In the genomic region with DNA sequence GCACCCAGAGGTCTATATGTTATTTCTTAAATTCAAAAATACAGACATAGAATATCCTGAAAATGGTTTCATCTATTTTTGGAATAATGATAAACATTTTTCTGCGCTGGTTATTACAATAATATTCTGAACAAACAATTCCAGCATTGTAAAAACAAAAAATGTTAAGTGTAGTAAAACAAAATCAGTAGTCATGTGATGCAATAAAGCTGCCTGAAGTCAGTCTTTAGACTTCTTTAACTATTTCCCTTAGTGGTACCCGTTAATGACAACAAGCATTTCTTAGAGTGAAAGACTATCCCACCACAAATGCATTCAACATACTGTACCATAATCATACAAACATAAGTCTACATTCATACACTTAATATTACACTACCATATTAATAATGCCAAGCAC, we compare ENCODE assay signal across 14 cellular contexts. TPM values are rescaled to one million over a fixed set of nuclear protein-coding genes. Genes with fewer than 3 reads are reported as not detected.
A peak's percentile ranks its signal among the peaks of the same experiment; 100 is the strongest.
DNase-seq lines count a peak whose midpoint lies in the region; ATAC-seq, FAIRE-seq and TF ChIP-seq lines count a peak whose summit lies in the region.
"Had no signal": no experiment of that assay in that cellular context is flagged by ENCODE, and none has a peak within 500 bp of the region (broad histone marks: within the 10 kb centered on the region; RNA-seq: fewer than 3 reads in every experiment).

No MANE protein-coding gene starts in this region.

- H3K18ac ChIP-seq in mesenchymal stem cell (ENCODE audit: low read depth in 1 of 2, low read length in 2 of 2), result no peak overlapping the region

- no peak overlapping the region for H4K91ac ChIP-seq in mesenchymal stem cell (ENCODE audit: low read length)

- no peak overlapping the region for H3K4ac ChIP-seq in mesenchymal stem cell (ENCODE audit: low read depth in 1 of 2, low read length in 2 of 2)

- ATAC-seq in activated naive CD8-positive, alpha-beta T cell treated with anti-CD3 and anti-CD28 coated beads, Interleukin-2, amount 50 U/mL, for 24 hours, result no peak
- ATAC-seq in K562 (no peak), upper lobe of right lung (no peak)
- ATAC-seq in activated CD8-positive, alpha-beta T cell treated with anti-CD3 and anti-CD28 coated beads, Interleukin-2, amount 10 ng/mL, durations not matched to agents 7 days and 5 days, result no peak
- ATAC-seq: activated CD8-positive, alpha-beta T cell treated with anti-CD3 and anti-CD28 coated beads for 36 hours; GM23338 had no signal

- no peak overlapping the region for H2BK15ac ChIP-seq in mesenchymal stem cell (ENCODE audit: low read depth, poor library complexity, severe bottlenecking)

- POLR2A ChIA-PET in K562 (lab: Yijun Ruan, JAX), result no interaction called here
- POLR2A ChIA-PET in activated CD8-positive, alpha-beta T cell treated with anti-CD3 and anti-CD28 coated beads, Interleukin-2, amount 10 ng/mL, durations not matched to agents 7 days and 5 days (lab: Charles Lee), result no interaction called here

- peaks cover 25% of the 10 kb centered on the region for H3K4me1 Mint-ChIP-seq in activated naive CD8-positive, alpha-beta T cell treated with anti-CD3 and anti-CD28 coated beads, Interleukin-2, amount 50 U/mL, for 24 hours
- H3K4me1 Mint-ChIP-seq in activated naive CD8-positive, alpha-beta T cell treated with anti-CD3 and anti-CD28 coated beads for 36 hours, result peaks cover 11% of the 10 kb centered on the region
- peaks cover 22% of the 10 kb centered on the region for H3K4me1 Mint-ChIP-seq in activated CD8-positive, alpha-beta T cell treated with anti-CD3 and anti-CD28 coated beads, Interleukin-2, amount 10 ng/mL, durations not matched to agents 7 days and 5 days (ENCODE audit: low read depth)

- H3K27me3 ChIP-seq in K562 (ENCODE audit: control insufficient read depth in 2 of 2, insufficient read depth in 2 of 2, low read length in 2 of 2) (0 out of 5 replicates have a peak, but pooled peaks cover 0 to 4% of the 10 kb centered on the region in 2 experiments), mesenchymal stem cell (ENCODE audit: control insufficient read depth in 1 of 2, insufficient read depth in 1 of 2, low read length in 2 of 2) (no peaks in the 10 kb centered on the region), upper lobe of right lung (no peaks in the 10 kb centered on the region)

- peaks cover 7% of the 10 kb centered on the region for H3K36me3 Mint-ChIP-seq in activated naive CD8-positive, alpha-beta T cell treated with anti-CD3 and anti-CD28 coated beads, Interleukin-2, amount 50 U/mL, for 24 hours (ENCODE audit: low read depth)
- peaks cover 3% of the 10 kb centered on the region for H3K36me3 Mint-ChIP-seq in activated naive CD8-positive, alpha-beta T cell treated with anti-CD3 and anti-CD28 coated beads for 36 hours
- peaks cover 9% of the 10 kb centered on the region for H3K36me3 Mint-ChIP-seq in activated CD8-positive, alpha-beta T cell treated with anti-CD3 and anti-CD28 coated beads, Interleukin-2, amount 10 ng/mL, durations not matched to agents 7 days and 5 days (ENCODE audit: low read depth)

- CTCF ChIA-PET in K562 (lab: Yijun Ruan, JAX; ENCODE audit: low intra/inter-chr PET ratio), result no interaction called here
- CTCF ChIA-PET in activated CD8-positive, alpha-beta T cell treated with anti-CD3 and anti-CD28 coated beads, Interleukin-2, amount 10 ng/mL, durations not matched to agents 7 days and 5 days (lab: Charles Lee), result no interaction called here

- TF ChIP-seq RAD21 in K562 (CRISPR knock-in tag; conservative IDR thresholded peaks at IDR 0.05 in 1 of 2, IDR thresholded peaks at IDR 0.05 in 1 of 2), result no peak

- H3K36me3 ChIP-seq in K562 (ENCODE audit: control insufficient read depth, insufficient read depth, low read length) (no peaks in the 10 kb centered on the region), mesenchymal stem cell (ENCODE audit: control insufficient read depth in 1 of 2, insufficient read depth in 2 of 2, low read depth in 1 of 2, low read length in 2 of 2) (no peaks in the 10 kb centered on the region), upper lobe of right lung (no peaks in the 10 kb centered on the region)
- H3K36me3 ChIP-seq: tibial artery had no signal

- H3K4me2 ChIP-seq in K562 (ENCODE audit: insufficient read depth, low read length) (no peak overlapping the region), mesenchymal stem cell (ENCODE audit: low read length, poor library complexity, severe bottlenecking) (no peak overlapping the region)

- FAIRE-seq in K562 (lab: Jason Lieb, UNC), result no peak

- BruUV-seq in K562 (replicated peaks; lab: Mats Ljungman, UMichigan), result no TSS peak

- 64% methylated on average over 2 of the region's 2 CpGs for WGBS in K562 (ENCODE audit: insufficient coverage, low coverage, missing lambda C conversion rate)
- WGBS in mesenchymal stem cell, result 94% methylated on average over 1 of the region's 2 CpGs

- H3K9me3 ChIP-seq in K562 (replicated peaks; ENCODE audit: control insufficient read depth, insufficient read depth, low read depth, low read length) (no peaks in the 10 kb centered on the region), mesenchymal stem cell (ENCODE audit: control insufficient read depth, low read length) (no peaks in the 10 kb centered on the region), upper lobe of right lung (no peaks in the 10 kb centered on the region)
- H3K9me3 ChIP-seq: tibial artery had no signal

- H2AFZ ChIP-seq in K562 (ENCODE audit: low read depth, low read length) (no peak overlapping the region), mesenchymal stem cell (ENCODE audit: low read depth, low read length) (no peak overlapping the region)
- H2AFZ ChIP-seq: GM23338 had no signal

- H4K8ac ChIP-seq in mesenchymal stem cell (ENCODE audit: low read length), result no peak overlapping the region

- no peak overlapping the region for H3K23ac ChIP-seq in mesenchymal stem cell (ENCODE audit: low read length in 2 of 2)

- H3K79me2 ChIP-seq in K562 (ENCODE audit: control insufficient read depth, insufficient read depth, low read length), result no peaks in the 10 kb centered on the region

- H3K9me1 ChIP-seq in K562 (ENCODE audit: control insufficient read depth, insufficient read depth, low read length), result no peaks in the 10 kb centered on the region

- H3K4me1 ChIP-seq in K562 (replicated peaks in 1 of 2; ENCODE audit: control insufficient read depth in 2 of 2, insufficient read depth in 2 of 2, low read length in 2 of 2) (peaks cover 8 to 10% of the 10 kb centered on the region in 2 experiments), mesenchymal stem cell (ENCODE audit: control insufficient read depth, insufficient read depth, low read depth, low read length) (peaks cover 5% of the 10 kb centered on the region), upper lobe of right lung (peaks cover 19% of the 10 kb centered on the region)

- H3K4me3 ChIP-seq in K562 (no peak overlapping the region), mesenchymal stem cell (ENCODE audit: insufficient read depth in 1 of 2, low read depth in 1 of 2, low read length in 2 of 2) (peak overlapping the region in 1 of 2 experiments; percentile 95), upper lobe of right lung (peak overlapping the region; percentile 84)

- intact Hi-C loops in K562 (cut with micrococcal nuclease) (loop anchor here (5.0 kb wide), 1 partner anchor 299 kb away; no protein-coding TSS in a partner anchor), upper lobe of right lung (cut with DNase I) (no loop called here)

- H3K79me1 ChIP-seq in mesenchymal stem cell (replicated peaks; ENCODE audit: low read length, poor library complexity, severe bottlenecking), result peaks cover 3% of the 10 kb centered on the region

- no peak overlapping the region for H3K27ac Mint-ChIP-seq in activated naive CD8-positive, alpha-beta T cell treated with anti-CD3 and anti-CD28 coated beads, Interleukin-2, amount 50 U/mL, for 24 hours
- H3K27ac Mint-ChIP-seq in activated naive CD8-positive, alpha-beta T cell treated with anti-CD3 and anti-CD28 coated beads for 36 hours, result no peak overlapping the region
- no peak overlapping the region for H3K27ac Mint-ChIP-seq in activated CD8-positive, alpha-beta T cell treated with anti-CD3 and anti-CD28 coated beads, Interleukin-2, amount 10 ng/mL, durations not matched to agents 7 days and 5 days
- H3K27ac Mint-ChIP-seq: activated CD8-positive, alpha-beta T cell treated with anti-CD3 and anti-CD28 coated beads for 36 hours; activated naive CD4-positive, alpha-beta T cell treated with anti-CD3 and anti-CD28 coated beads for 36 hours; GM23338 had no signal

- H2AK5ac ChIP-seq in mesenchymal stem cell (ENCODE audit: low read length, severe bottlenecking), result no peak overlapping the region

- no peak overlapping the region for H3K9ac ChIP-seq in K562 (ENCODE audit: insufficient read depth in 1 of 2, low read depth in 2 of 2, low read length in 2 of 2)
- peak overlapping the region; percentile 94 for H3K9ac ChIP-seq in mesenchymal stem cell (ENCODE audit: low read length)

- H3K27ac ChIP-seq in K562 (ENCODE audit: extremely low read depth, low read depth, low read length) (no peak overlapping the region), mesenchymal stem cell (ENCODE audit: low read length, poor library complexity, severe bottlenecking) (no peak overlapping the region), upper lobe of right lung (peak overlapping the region; percentile 97)

- no peak overlapping the region for H3K14ac ChIP-seq in mesenchymal stem cell (ENCODE audit: low read length in 2 of 2)

- no peak for TF ChIP-seq EP300 in K562 (IDR thresholded peaks at IDR 0.05; ENCODE audit: low read length)

- peaks cover 3% of the 10 kb centered on the region for H3K9me3 Mint-ChIP-seq in activated naive CD8-positive, alpha-beta T cell treated with anti-CD3 and anti-CD28 coated beads, Interleukin-2, amount 50 U/mL, for 24 hours
- peaks cover 2% of the 10 kb centered on the region for H3K9me3 Mint-ChIP-seq in activated naive CD8-positive, alpha-beta T cell treated with anti-CD3 and anti-CD28 coated beads for 36 hours
- H3K9me3 Mint-ChIP-seq in activated CD8-positive, alpha-beta T cell treated with anti-CD3 and anti-CD28 coated beads, Interleukin-2, amount 10 ng/mL, durations not matched to agents 7 days and 5 days (ENCODE audit: insufficient read depth), result peaks cover 6% of the 10 kb centered on the region
- H3K9me3 Mint-ChIP-seq: activated naive CD4-positive, alpha-beta T cell treated with anti-CD3 and anti-CD28 coated beads for 36 hours; GM23338 had no signal

- no peak overlapping the region for H2BK120ac ChIP-seq in mesenchymal stem cell (ENCODE audit: low read depth, low read length)

- H4K20me1 ChIP-seq in K562 (replicated peaks; ENCODE audit: control insufficient read depth, insufficient read depth, low read length), result peaks cover 4% of the 10 kb centered on the region

- H2BK12ac ChIP-seq in mesenchymal stem cell (ENCODE audit: low read length in 2 of 2), result no peak overlapping the region

- peak overlapping the region; percentile 92 for H3K4me3 Mint-ChIP-seq in activated naive CD8-positive, alpha-beta T cell treated with anti-CD3 and anti-CD28 coated beads, Interleukin-2, amount 50 U/mL, for 24 hours
- no peak overlapping the region for H3K4me3 Mint-ChIP-seq in activated naive CD8-positive, alpha-beta T cell treated with anti-CD3 and anti-CD28 coated beads for 36 hours
- no peak overlapping the region for H3K4me3 Mint-ChIP-seq in activated CD8-positive, alpha-beta T cell treated with anti-CD3 and anti-CD28 coated beads, Interleukin-2, amount 10 ng/mL, durations not matched to agents 7 days and 5 days

- in situ Hi-C loops in K562 (cut with MboI), result no loop called here

- TF ChIP-seq POLR2A in K562 (conservative IDR thresholded peaks at IDR 0.05), result no peak

- no peak for TF ChIP-seq CTCF in K562 (IDR thresholded peaks at IDR 0.05 in 2 of 3, conservative IDR thresholded peaks at IDR 0.05 in 1 of 3; ENCODE audit: insufficient read depth in 2 of 3, low read depth in 1 of 3, low read length in 3 of 3)
- no peak for TF ChIP-seq CTCF in upper lobe of right lung (IDR thresholded peaks at IDR 0.05)

- H3K27me3 Mint-ChIP-seq in activated naive CD8-positive, alpha-beta T cell treated with anti-CD3 and anti-CD28 coated beads, Interleukin-2, amount 50 U/mL, for 24 hours, result peaks cover 53% of the 10 kb centered on the region
- H3K27me3 Mint-ChIP-seq in activated naive CD8-positive, alpha-beta T cell treated with anti-CD3 and anti-CD28 coated beads for 36 hours, result peaks cover 64% of the 10 kb centered on the region
- H3K27me3 Mint-ChIP-seq in activated CD8-positive, alpha-beta T cell treated with anti-CD3 and anti-CD28 coated beads, Interleukin-2, amount 10 ng/mL, durations not matched to agents 7 days and 5 days (ENCODE audit: low read depth), result peaks cover 47% of the 10 kb centered on the region

- no peak for DNase-seq in activated naive CD8-positive, alpha-beta T cell treated with anti-CD3 and anti-CD28 coated beads, Interleukin-2, amount 50 U/mL, for 24 hours
- no peak for DNase-seq in activated naive CD8-positive, alpha-beta T cell treated with anti-CD3 and anti-CD28 coated beads for 36 hours
- DNase-seq in K562 (ENCODE audit: extremely low read depth in 1 of 4, low spot score in 3 of 4) (no peak), mesenchymal stem cell (no peak), upper lobe of right lung (no peak), amniotic stem cell (lab: John Stamatoyannopoulos, UW) (no peak), AG20443 (ENCODE audit: low spot score) (no peak)
- DNase-seq in activated CD8-positive, alpha-beta T cell treated with anti-CD3 and anti-CD28 coated beads, Interleukin-2, amount 10 ng/mL, durations not matched to agents 7 days and 5 days, result no peak
- DNase-seq: activated CD8-positive, alpha-beta T cell treated with anti-CD3 and anti-CD28 coated beads for 36 hours; activated naive CD4-positive, alpha-beta T cell treated with anti-CD3 and anti-CD28 coated beads for 36 hours; NCI-H1092 treated with DMSO at 0.1 percent for 48 hours; SHP77 treated with DMSO at 0.1 percent for 48 hours; tibial artery had no signal

- H2BK5ac ChIP-seq in mesenchymal stem cell (ENCODE audit: low read depth, low read length, poor library complexity, severe bottlenecking), result no peak overlapping the region

RNA-seq across cellular contexts. Expression of a gene that starts 1.6 kb away (rescaled TPM):
- total RNA-seq in activated naive CD8-positive, alpha-beta T cell treated with anti-CD3 and anti-CD28 coated beads for 36 hours, result 10 to 100 TPM in 1 of 2 experiments, 1 to 10 TPM in 1; 9.1 to 10.2 TPM
- total RNA-seq in K562 (2011; cell fraction: chromatin; rRNA removed; ENCODE audit: low replicate concordance), result 5.2 and 12.9 TPM in 2 replicates
- 0.92 and 1.0 TPM in 2 replicates for total RNA-seq in K562 (2011; cell fraction: nucleolus; rRNA removed)
- 3.5 and 4.4 TPM in 2 replicates for total RNA-seq in K562 (2011; cell fraction: nucleoplasm; rRNA removed)
- total RNA-seq in K562 (2014; rRNA removed) (4.2 and 5.5 TPM in 2 replicates), K562 (2014; rRNA removed; fragmentation: Illumina TruSeq; extraction: Trizol) (8.3 and 10.4 TPM in 2 replicates), K562 (2015; rRNA removed; fragmentation: Illumina TruSeq; extraction: Trizol) (8.3 and 10.7 TPM in 2 replicates), K562 (2021) (7.9 and 10.9 TPM in 2 replicates), upper lobe of right lung (59.1 TPM)
- polyA plus RNA-seq in K562 (2011; rRNA removed) (2.7 and 5.0 TPM in 2 replicates), K562 (2014; fragmentation: Illumina TruSeq; extraction: Trizol) (11.7 and 13.5 TPM in 2 replicates), K562 (2014; fragmentation: Nextera tagmentation; extraction: Ambion mirVana) (1 to 10 TPM; 8.2 to 8.7 TPM), K562 (2014; rRNA removed) (4.6 and 5.5 TPM in 2 replicates)
- 0.73 and 1.2 TPM in 2 replicates for polyA plus RNA-seq in K562 (2011; cell fraction: cytosol; rRNA removed)
- polyA plus RNA-seq in K562 (2011; cell fraction: nucleus; rRNA removed), result 0.67 and 1.3 TPM in 2 replicates
- polyA plus RNA-seq in K562 (2012), result 9.3 and 15.3 TPM in 2 replicates
- 5.2 and 5.3 TPM in 2 replicates for polyA minus RNA-seq in K562 (2011; rRNA and poly(A)+ RNA removed)
- 8.2 and 9.0 TPM in 2 replicates for polyA minus RNA-seq in K562 (2011; cell fraction: cytosol; rRNA and poly(A)+ RNA removed)
- polyA minus RNA-seq in K562 (2011; cell fraction: nucleus; rRNA and poly(A)+ RNA removed), result 3.5 and 4.7 TPM in 2 replicates
- polyA plus RNA-seq in mesenchymal stem cell (2013, experiment 1 of 2), result 12.3 TPM
- polyA plus RNA-seq in mesenchymal stem cell (2013, experiment 2 of 2), result 12.3 TPM
- 10 to 100 TPM in 1 of 2 experiments, 1 to 10 TPM in 1; 9.7 to 12.5 TPM for total RNA-seq in activated CD8-positive, alpha-beta T cell treated with anti-CD3 and anti-CD28 coated beads, Interleukin-2, amount 10 ng/mL, durations not matched to agents 7 days and 5 days
